In the genomic region with DNA sequence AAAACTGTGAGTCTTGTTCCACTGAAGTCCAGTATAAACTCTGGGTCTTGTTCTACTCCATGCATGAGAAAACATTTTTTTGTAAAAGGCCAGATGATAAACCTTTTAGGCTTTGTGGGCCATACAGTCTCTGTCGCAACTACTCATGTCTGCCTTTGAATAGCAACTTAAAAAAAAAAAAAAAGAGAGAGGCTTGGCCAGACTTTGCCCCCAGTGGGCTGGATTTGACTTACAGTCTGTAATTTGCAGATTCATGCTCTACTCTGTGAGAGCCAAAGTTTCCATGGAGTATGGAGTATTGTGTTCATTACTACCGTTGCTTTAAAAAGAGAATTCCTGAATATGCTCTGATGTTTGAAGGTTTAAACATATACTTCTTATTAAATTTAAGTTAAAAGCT, we compare ENCODE assay signal across 18 cellular contexts.
DNase-seq lines count a peak whose midpoint lies in the region; ATAC-seq and TF ChIP-seq lines count a peak whose summit lies in the region.
"Had no signal": no experiment of that assay in that cellular context is flagged by ENCODE, and none has a peak within 500 bp of the region (broad histone marks: within the 10 kb centered on the region; RNA-seq: fewer than 3 reads in every experiment).

No MANE protein-coding gene starts in this region.

- no TSS peak for BruUV-seq in PC-9 (replicated peaks; lab: Mats Ljungman, UMichigan)

- H3K9me3 ChIP-seq in right atrium auricular region: no peaks in the 10 kb centered on the region
- H3K9me3 ChIP-seq in PC-9 (ENCODE audit: insufficient read depth, low read depth): 0 out of 2 replicates have a peak, but pooled peaks cover 3% of the 10 kb centered on the region
- H3K9me3 ChIP-seq: ascending aorta, thyroid gland had no signal

- CTCF ChIA-PET in PC-9 (lab: Charles Lee): no interaction called here

- H3K27me3 ChIP-seq in right atrium auricular region (no peaks in the 10 kb centered on the region), PC-9 (ENCODE audit: insufficient read depth, low read depth) (no peaks in the 10 kb centered on the region), dorsolateral prefrontal cortex (no peaks in the 10 kb centered on the region)
- H3K27me3 ChIP-seq: ascending aorta, thyroid gland had no signal

- no peak overlapping the region for H3K4me3 ChIP-seq in right atrium auricular region
- no peak overlapping the region for H3K4me3 ChIP-seq in PC-9
- no peak overlapping the region for H3K4me3 ChIP-seq in dorsolateral prefrontal cortex
- H3K4me3 ChIP-seq: ascending aorta, thyroid gland had no signal

- H3K36me3 Mint-ChIP-seq in endothelial cell (ENCODE audit: low read depth, unreplicated experiment): no peaks in the 10 kb centered on the region

- POLR2A ChIA-PET in PC-9 (lab: Charles Lee; ENCODE audit: unreplicated experiment): no interaction called here

- H3K79me2 ChIP-seq in PC-9 (ENCODE audit: low read depth): no peaks in the 10 kb centered on the region

- H3F3A ChIP-seq in PC-9 (ENCODE audit: insufficient read depth, low read depth): no peaks in the 10 kb centered on the region

- no peaks in the 10 kb centered on the region for H3K27me3 Mint-ChIP-seq in endothelial cell (ENCODE audit: unreplicated experiment)

- no peaks in the 10 kb centered on the region for H4K20me1 ChIP-seq in PC-9 (ENCODE audit: insufficient read depth)

- ATAC-seq in Right ventricle myocardium inferior: peak; percentile 77
- peak; percentile 99 for ATAC-seq in left lobe of liver
- no peak for ATAC-seq in GM18520 (IDR thresholded peaks at IDR 0.05; ENCODE audit: unreplicated experiment)
- ATAC-seq: effector memory CD8-positive, alpha-beta T cell had no signal

- H3K4me2 ChIP-seq in PC-9: no peak overlapping the region

- H3K4me1 Mint-ChIP-seq in endothelial cell (ENCODE audit: unreplicated experiment): peaks cover 7% of the 10 kb centered on the region

- no peak overlapping the region for H3K4me3 Mint-ChIP-seq in endothelial cell (ENCODE audit: unreplicated experiment)
- H3K4me3 Mint-ChIP-seq: activated T-helper 1 cell treated with anti-CD3 and anti-CD28 coated beads, Interleukin-12 subunit alpha, Interleukin-12 subunit beta, Interleukin-2, Interleukin-4 antibody, amounts not matched to agents 30 ng/mL and 10 ng/mL and 1 ng/mL, durations not matched to agents 14 hours and 24 hours and 36 hours; effector memory CD8-positive, alpha-beta T cell had no signal

- H3K9me2 ChIP-seq in PC-9 (ENCODE audit: insufficient read depth): no peaks in the 10 kb centered on the region

- H3K27ac ChIP-seq in right atrium auricular region (no peak overlapping the region), PC-9 (no peak overlapping the region), dorsolateral prefrontal cortex (no peak overlapping the region)
- H3K27ac ChIP-seq: ascending aorta, thyroid gland had no signal

- no peaks in the 10 kb centered on the region for H3K9me3 Mint-ChIP-seq in endothelial cell (ENCODE audit: unreplicated experiment)
- H3K9me3 Mint-ChIP-seq: activated T-helper 1 cell treated with anti-CD3 and anti-CD28 coated beads, Interleukin-12 subunit alpha, Interleukin-12 subunit beta, Interleukin-2, Interleukin-4 antibody, amounts not matched to agents 30 ng/mL and 10 ng/mL and 1 ng/mL, durations not matched to agents 14 hours and 24 hours and 36 hours had no signal

- no peaks in the 10 kb centered on the region for H3K36me3 ChIP-seq in right atrium auricular region
- no peaks in the 10 kb centered on the region for H3K36me3 ChIP-seq in PC-9 (ENCODE audit: low read depth)
- H3K36me3 ChIP-seq: ascending aorta, thyroid gland had no signal

- intact Hi-C loops in Right ventricle myocardium inferior (cut with DNase I): no loop called here
- intact Hi-C loops in PC-9 (cut with micrococcal nuclease; ENCODE audit: unreplicated experiment): no loop called here
- intact Hi-C loops in dorsolateral prefrontal cortex (cut with DNase I): no loop called here

- no peak for TF ChIP-seq CTCF in right atrium auricular region (IDR thresholded peaks at IDR 0.05)
- TF ChIP-seq CTCF in endothelial cell (IDR thresholded peaks at IDR 0.05; ENCODE audit: unreplicated experiment): peak; percentile 29
- no peak for TF ChIP-seq CTCF in PC-9 (conservative IDR thresholded peaks at IDR 0.05)
- TF ChIP-seq CTCF in dorsolateral prefrontal cortex (IDR thresholded peaks at IDR 0.05 in 54 of 56, conservative IDR thresholded peaks at IDR 0.05 in 2 of 56; ENCODE audit: low read depth in 1 of 56, partially characterized antibody in 56 of 56): no peak

- DNase-seq in Right ventricle myocardium inferior (ENCODE audit: missing footprints) (no peak), right atrium auricular region (ENCODE audit: low spot score) (no peak), endothelial cell (ENCODE audit: low spot score) (no peak), left lobe of liver (ENCODE audit: low spot score) (peak; percentile 55), PC-9 (no peak), NCI-H1417 treated with DMSO at 0.1 percent for 48 hours (lab: John Stamatoyannopoulos, UW) (no peak), dorsolateral prefrontal cortex (no peak)
- DNase-seq: ACHN; activated CD4-positive, alpha-beta T cell treated with anti-CD3 and anti-CD28 coated beads, Interleukin-2, amount 50 U/mL, for 4 hours; effector memory CD8-positive, alpha-beta T cell; mammary epithelial cell; NCI-H1417; NCI-H510A treated with DMSO at 0.1 percent for 48 hours; occipital lobe; thyroid gland had no signal

- H3K4me1 ChIP-seq in right atrium auricular region (no peaks in the 10 kb centered on the region), PC-9 (replicated peaks; ENCODE audit: insufficient read depth) (no peaks in the 10 kb centered on the region)
- H3K4me1 ChIP-seq: ascending aorta had no signal

- no peak overlapping the region for H3K27ac Mint-ChIP-seq in endothelial cell (ENCODE audit: unreplicated experiment)
- H3K27ac Mint-ChIP-seq: activated T-helper 1 cell treated with anti-CD3 and anti-CD28 coated beads, Interleukin-12 subunit alpha, Interleukin-12 subunit beta, Interleukin-2, Interleukin-4 antibody, amounts not matched to agents 30 ng/mL and 10 ng/mL and 1 ng/mL, durations not matched to agents 14 hours and 24 hours and 36 hours; effector memory CD8-positive, alpha-beta T cell had no signal

- no peak overlapping the region for H2AFZ ChIP-seq in PC-9
